Comparison of ENCODE assay signal across 28 cellular contexts in the genomic region with DNA sequence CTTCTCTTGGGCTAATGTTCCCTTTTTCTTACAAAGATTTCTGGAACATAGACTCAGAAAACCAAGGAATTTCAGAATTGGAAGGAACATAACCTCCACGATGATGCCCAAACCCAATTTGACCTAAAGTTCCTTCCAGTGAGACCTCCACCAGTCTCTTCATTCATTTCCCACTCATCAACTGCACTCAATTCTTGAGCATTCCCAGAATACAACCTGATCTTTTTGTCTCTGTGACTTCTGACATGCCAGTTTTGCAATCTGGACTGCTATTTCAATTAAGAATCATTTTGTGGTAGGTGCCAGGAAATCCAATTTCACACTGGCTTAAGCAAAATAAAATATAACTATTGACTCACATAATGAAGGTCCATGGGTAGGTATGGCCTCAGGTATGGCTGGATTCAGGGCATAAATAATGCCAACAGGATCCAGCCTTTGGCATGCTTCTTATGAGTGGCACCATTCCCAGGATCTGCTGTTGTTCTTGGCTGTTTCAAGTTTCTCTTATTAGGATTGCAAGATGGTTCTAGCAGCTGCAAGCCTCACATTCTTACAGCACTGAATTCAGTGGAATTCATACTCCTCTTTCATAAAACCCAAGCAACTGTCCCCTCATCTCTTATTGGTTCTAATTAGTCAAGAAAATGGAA.
"Had no signal": no experiment of that assay in that cellular context is flagged by ENCODE, and none has a peak within 500 bp of the region (broad histone marks: within the 10 kb centered on the region; RNA-seq: fewer than 3 reads in every experiment).

No MANE protein-coding gene starts in this region.

- ATAC-seq: esophagus mucosa; gastroesophageal sphincter; left ventricle myocardium superior; lower lobe of right lung; mucosa of descending colon; natural killer cell treated with Interleukin-12 subunit alpha and Interleukin-12 subunit beta and Interleukin-15 and Interleukin-18, amount 100 ng/mL, for 72 hours; pancreas; right lobe of liver; stimulated activated effector memory CD8-positive, alpha-beta T cell treated with anti-CD3 and anti-CD28 coated beads, Interleukin-12 subunit alpha, Interleukin-12 subunit beta, amount 100 ng/mL, for 72 hours; upper lobe of right lung had no signal

- H3K36me3 ChIP-seq: gastroesophageal sphincter, lower lobe of right lung, neutrophil, pancreas, right lobe of liver, thoracic aorta, tibial nerve, upper lobe of right lung, uterus had no signal

- H3K27me3 ChIP-seq: gastroesophageal sphincter, neutrophil, pancreas, right lobe of liver, tibial nerve, upper lobe of right lung, uterus had no signal

- DNase-seq: central memory CD4-positive, alpha-beta T cell; cortex of kidney; dorsolateral prefrontal cortex; effector CD4-positive, alpha-beta T cell; endodermal cell; foreskin fibroblast; glutamatergic neuron; immature natural killer cell; left ventricle myocardium superior; lower lobe of right lung; mucosa of descending colon; naive B cell; pancreas; right lobe of liver; stimulated activated CD4-positive, alpha-beta T cell treated with anti-CD3 and anti-CD28 coated beads, Interleukin-2, amount 100 ng/mL, for 24 hours; stimulated activated CD4-positive, alpha-beta T cell treated with anti-CD3 and anti-CD28 coated beads, Interleukin-4, amount 100 ng/mL, for 24 hours; stimulated activated naive CD4-positive, alpha-beta T cell treated with Interleukin-2 at 50 U/mL for 16 hours; upper lobe of right lung; uterus had no signal

- H3K4me1 ChIP-seq: gastroesophageal sphincter, lower lobe of right lung, pancreas, right lobe of liver, upper lobe of right lung, uterus had no signal

- H3K4me3 ChIP-seq: dorsolateral prefrontal cortex, gastroesophageal sphincter, lower lobe of right lung, mucosa of descending colon, pancreas, right lobe of liver, smooth muscle cell, thoracic aorta, tibial nerve, upper lobe of right lung, uterus had no signal

- H3K9me3 ChIP-seq: gastroesophageal sphincter, lower lobe of right lung, mucosa of descending colon, neutrophil, pancreas, right lobe of liver, thoracic aorta, tibial nerve, upper lobe of right lung, uterus had no signal

- H3K27ac ChIP-seq: dorsolateral prefrontal cortex, epithelial cell of prostate, gastroesophageal sphincter, lower lobe of right lung, neutrophil, pancreas, right lobe of liver, thoracic aorta, tibial nerve, upper lobe of right lung, uterus had no signal
